Comparison of ENCODE assay signal across 24 cellular contexts in genomic region chr6:138964012-138964411, GRCh38.
"Had no signal": no experiment of that assay in that cellular context is flagged by ENCODE, and none has a peak within 500 bp of the region (broad histone marks: within the 10 kb centered on the region; RNA-seq: fewer than 3 reads in every experiment).

No MANE protein-coding gene starts in this region.

- H3K36me3 ChIP-seq: breast epithelium, SJCRH30 had no signal

- H3K4me1 ChIP-seq: breast epithelium had no signal

- ATAC-seq: activated CD8-positive, alpha-beta T cell treated with anti-CD3 and anti-CD28 coated beads for 36 hours; activated T-cell treated with anti-CD3 and anti-CD28 coated beads, Interleukin-2, amount 50 U/mL, for 72 hours; activated T-helper 17 cell treated with anti-CD3 and anti-CD28 coated beads, Interleukin-2, amount 50 U/mL, for 72 hours; Panc1 had no signal

- H3K4me3 ChIP-seq: breast epithelium, SJCRH30, SK-N-MC had no signal

- H3K27me3 ChIP-seq: breast epithelium, SJCRH30 had no signal

- H3K9me3 ChIP-seq: breast epithelium, SJCRH30 had no signal

- DNase-seq: activated CD4-positive, alpha-beta T cell treated with anti-CD3 and anti-CD28 coated beads, Interleukin-2, amount 10 ng/mL, durations not matched to agents 24 days and 14 days; activated CD4-positive, alpha-beta T cell treated with anti-CD3 and anti-CD28 coated beads, Interleukin-2, amount 50 U/mL, for 4 hours; activated CD8-positive, alpha-beta T cell treated with anti-CD3 and anti-CD28 coated beads for 36 hours; activated effector memory CD4-positive, alpha-beta T cell treated with anti-CD3 and anti-CD28 coated beads, Interleukin-2, amount 50 U/mL, for 16 hours; activated naive CD4-positive, alpha-beta T cell; activated naive CD4-positive, alpha-beta T cell treated with anti-CD3 and anti-CD28 coated beads, Interleukin-2, amount 50 U/mL, for 16 hours; activated naive CD8-positive, alpha-beta T cell treated with anti-CD3 and anti-CD28 coated beads for 36 hours; activated T-cell treated with anti-CD3 and anti-CD28 coated beads, Interleukin-2, amount 50 U/mL, for 1 hour; activated T-cell treated with anti-CD3 and anti-CD28 coated beads, Interleukin-2, amount 50 U/mL, for 72 hours; amniotic stem cell; aorta; NCI-H1105; NCI-H1417 treated with DMSO at 0.1 percent for 48 hours; NCI-H187 treated with DMSO at 0.1 percent for 48 hours; NCI-H2081; NCI-H226; NCI-H446 treated with DMSO at 0.1 percent for 48 hours; NCI-H524; SHP77; SJCRH30 had no signal

- H3K27ac ChIP-seq: breast epithelium, SJCRH30, SK-N-MC had no signal
